ENCODE assay signal across 24 cellular contexts in the genomic region with DNA sequence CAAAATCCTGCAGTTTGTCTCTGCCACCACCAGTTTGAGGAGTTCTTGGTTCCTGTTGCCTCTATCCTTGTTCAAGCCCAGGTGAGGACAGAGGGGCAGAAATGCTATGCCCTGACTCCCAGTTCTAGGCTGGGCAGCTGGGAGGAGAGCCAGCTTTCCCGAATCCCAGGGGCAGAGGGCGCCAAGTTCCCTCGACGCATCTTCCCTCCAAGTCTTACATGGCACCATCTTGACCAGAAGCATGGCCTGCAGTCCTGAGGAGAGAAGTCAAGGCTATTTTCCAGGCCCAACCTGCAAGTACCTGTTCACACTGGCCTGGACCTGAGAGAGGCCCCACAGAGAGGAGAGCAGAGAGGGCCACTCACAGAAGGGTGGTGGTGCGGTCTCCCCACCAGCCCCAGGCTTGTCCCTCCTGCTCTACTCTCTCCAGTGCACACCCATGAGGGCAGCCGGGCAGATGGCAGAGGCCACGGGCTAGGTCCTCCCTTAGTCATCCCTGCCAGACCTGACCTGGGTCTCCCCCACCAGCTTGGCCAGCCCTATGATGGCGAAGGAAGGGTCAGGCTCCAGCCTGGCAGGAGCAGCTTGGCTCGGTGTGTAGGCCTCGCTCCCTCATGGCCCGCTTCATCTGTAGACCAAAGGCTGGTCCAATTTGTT.
"Had no signal": no experiment of that assay in that cellular context is flagged by ENCODE, and none has a peak within 500 bp of the region (broad histone marks: within the 10 kb centered on the region; RNA-seq: fewer than 3 reads in every experiment).

No MANE protein-coding gene starts in this region.

- H3K9me3 ChIP-seq: heart right ventricle, lower lobe of right lung, upper lobe of left lung had no signal

- H3K36me3 Mint-ChIP-seq: T-cell had no signal

- H3K27ac Mint-ChIP-seq: activated CD4-positive, alpha-beta T cell treated with anti-CD3 and anti-CD28 coated beads, Interleukin-2, amount 10 ng/mL, durations not matched to agents 7 days and 5 days; activated CD8-positive, alpha-beta T cell treated with anti-CD3 and anti-CD28 coated beads, Interleukin-2, amount 10 ng/mL, durations not matched to agents 7 days and 5 days; activated naive CD8-positive, alpha-beta T cell treated with anti-CD3 and anti-CD28 coated beads, Interleukin-2, amount 50 U/mL, for 24 hours; activated T-helper 1 cell treated with anti-CD3 and anti-CD28 coated beads, Interleukin-12 subunit alpha, Interleukin-12 subunit beta, Interleukin-2, Interleukin-4 antibody, amounts not matched to agents 30 ng/mL and 10 ng/mL and 1 ng/mL, durations not matched to agents 14 hours and 24 hours and 36 hours; stimulated activated memory B cell treated with anti-CD40 and anti-IgM and Interleukin-4, amounts not matched to agents 10 μg/mL and 1 μg/mL and 100 μg/mL, for 72 hours; T-cell; T-helper 2 cell treated with Interferon-gamma antibody and Interleukin-4, amounts not matched to agents 5 μg/mL and 100 μg/mL, for 36 hours had no signal

- H3K36me3 ChIP-seq: heart right ventricle, lower lobe of right lung, stomach, upper lobe of left lung, WERI-Rb-1 had no signal

- DNase-seq: activated CD4-positive, alpha-beta T cell treated with anti-CD3 and anti-CD28 coated beads, Interleukin-2, amount 10 ng/mL, durations not matched to agents 7 days and 5 days; activated CD4-positive, CD25-positive, alpha-beta regulatory T cell treated with anti-CD3 and anti-CD28 coated beads, Interleukin-2, amount 50 U/mL, for 72 hours; activated CD8-positive, alpha-beta T cell treated with anti-CD3 and anti-CD28 coated beads, Interleukin-2, amount 10 ng/mL, durations not matched to agents 7 days and 5 days; activated gamma-delta T cell; activated naive CD4-positive, alpha-beta T cell treated with anti-CD3 and anti-CD28 coated beads, Interleukin-2, amount 50 U/mL, for 16 hours; activated naive CD8-positive, alpha-beta T cell treated with anti-CD3 and anti-CD28 coated beads, Interleukin-2, amount 50 U/mL, for 24 hours; effector CD4-positive, alpha-beta T cell; erythroblast; foreskin fibroblast; heart right ventricle; kidney; lower lobe of right lung; nucleus accumbens; small intestine; stimulated activated CD4-positive, alpha-beta T cell treated with anti-CD3 and anti-CD28 coated beads, Interleukin-2, amount 100 ng/mL, for 24 hours; stomach; T-cell; WERI-Rb-1 had no signal

- H3K4me3 Mint-ChIP-seq: activated CD4-positive, alpha-beta T cell treated with anti-CD3 and anti-CD28 coated beads, Interleukin-2, amount 10 ng/mL, durations not matched to agents 7 days and 5 days; activated CD8-positive, alpha-beta T cell treated with anti-CD3 and anti-CD28 coated beads, Interleukin-2, amount 10 ng/mL, durations not matched to agents 7 days and 5 days; activated naive CD8-positive, alpha-beta T cell treated with anti-CD3 and anti-CD28 coated beads, Interleukin-2, amount 50 U/mL, for 24 hours; activated T-helper 1 cell treated with anti-CD3 and anti-CD28 coated beads, Interleukin-12 subunit alpha, Interleukin-12 subunit beta, Interleukin-2, Interleukin-4 antibody, amounts not matched to agents 30 ng/mL and 10 ng/mL and 1 ng/mL, durations not matched to agents 14 hours and 24 hours and 36 hours; stimulated activated memory B cell treated with anti-CD40 and anti-IgM and Interleukin-4, amounts not matched to agents 10 μg/mL and 1 μg/mL and 100 μg/mL, for 72 hours; T-cell; T-helper 2 cell treated with Interferon-gamma antibody and Interleukin-4, amounts not matched to agents 5 μg/mL and 100 μg/mL, for 36 hours had no signal

- H3K27me3 Mint-ChIP-seq: stimulated activated memory B cell treated with anti-CD40 and anti-IgM and Interleukin-4, amounts not matched to agents 10 μg/mL and 1 μg/mL and 100 μg/mL, for 72 hours had no signal

- H3K4me3 ChIP-seq: heart right ventricle, lower lobe of right lung, stomach, upper lobe of left lung had no signal

- ATAC-seq: activated CD8-positive, alpha-beta T cell treated with anti-CD3 and anti-CD28 coated beads, Interleukin-2, amount 10 ng/mL, durations not matched to agents 7 days and 5 days; activated naive CD8-positive, alpha-beta T cell treated with anti-CD3 and anti-CD28 coated beads, Interleukin-2, amount 50 U/mL, for 24 hours; heart right ventricle; lower lobe of right lung; naive thymus-derived CD8-positive, alpha-beta T cell; sciatic nerve; stimulated activated memory B cell treated with anti-CD40 and anti-IgM and Interleukin-4, amounts not matched to agents 10 μg/mL and 1 μg/mL and 100 μg/mL, for 72 hours; T-cell had no signal

- H3K27ac ChIP-seq: heart right ventricle, lower lobe of right lung, stomach, upper lobe of left lung, WERI-Rb-1 had no signal

- H3K27me3 ChIP-seq: stomach had no signal
